Comparison of ENCODE assay signal across 16 cellular contexts in the genomic region with DNA sequence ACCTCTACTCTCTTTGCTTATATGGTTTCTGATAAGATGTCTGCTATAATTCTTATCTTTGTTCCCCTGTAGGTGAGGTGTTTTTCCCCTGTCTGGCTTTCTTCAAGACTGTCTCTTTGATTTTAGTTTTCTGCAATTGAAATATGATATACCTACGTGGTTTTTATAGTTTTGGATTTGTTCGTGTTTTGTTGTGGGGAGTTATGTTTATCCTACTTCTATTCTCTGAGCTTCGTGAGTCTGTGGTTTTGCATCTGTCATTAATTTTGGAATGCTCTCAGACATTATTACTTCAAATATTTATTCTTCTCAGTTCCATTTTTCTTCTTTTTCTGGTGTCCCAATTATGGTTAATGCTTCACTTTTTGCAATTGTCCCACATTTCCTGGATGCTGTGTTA.
DNase-seq lines count a peak whose midpoint lies in the region; ATAC-seq and TF ChIP-seq lines count a peak whose summit lies in the region.
"Had no signal": no experiment of that assay in that cellular context is flagged by ENCODE, and none has a peak within 500 bp of the region (broad histone marks: within the 10 kb centered on the region; RNA-seq: fewer than 3 reads in every experiment).

No MANE protein-coding gene starts in this region.

- H3K36me3 ChIP-seq in adipocyte (ENCODE audit: control insufficient read depth, insufficient read depth, low read length, severe bottlenecking) (no peaks in the 10 kb centered on the region), osteoblast (ENCODE audit: insufficient read depth, low read length) (no peaks in the 10 kb centered on the region)
- H3K36me3 ChIP-seq: BE2C had no signal

- H3K27me3 ChIP-seq in adipocyte (replicated peaks; ENCODE audit: control insufficient read depth, insufficient read depth, low read length), result no peaks in the 10 kb centered on the region
- H3K27me3 ChIP-seq in osteoblast (ENCODE audit: insufficient read depth, low read length), result no peaks in the 10 kb centered on the region
- H3K27me3 ChIP-seq: BE2C had no signal

- H4K20me1 ChIP-seq in osteoblast (ENCODE audit: insufficient read depth, low read length), result no peaks in the 10 kb centered on the region

- H3K4me1 ChIP-seq in adipocyte (ENCODE audit: control insufficient read depth, insufficient read depth, low read length) (no peaks in the 10 kb centered on the region), osteoblast (ENCODE audit: insufficient read depth, low read length) (no peaks in the 10 kb centered on the region)
- H3K4me1 ChIP-seq: BE2C had no signal

- H3K36me3 Mint-ChIP-seq in mesothelial cell of epicardium, result no peaks in the 10 kb centered on the region
- H3K36me3 Mint-ChIP-seq in T-helper 17 cell (ENCODE audit: low read depth), result no peaks in the 10 kb centered on the region
- H3K36me3 Mint-ChIP-seq: CD14-positive monocyte; CD8-positive, alpha-beta T cell had no signal

- H3K4me3 ChIP-seq in adipocyte (ENCODE audit: low read length) (no peak overlapping the region), fibroblast of mammary gland (ENCODE audit: control insufficient read depth, low read depth, low read length) (no peak overlapping the region), osteoblast (ENCODE audit: insufficient read depth, low read length) (no peak overlapping the region)
- H3K4me3 ChIP-seq: GM23248 had no signal

- no peaks in the 10 kb centered on the region for H3K27me3 Mint-ChIP-seq in mesothelial cell of epicardium (ENCODE audit: low read depth)
- H3K27me3 Mint-ChIP-seq in T-helper 17 cell, result no peaks in the 10 kb centered on the region

- H3K4me1 Mint-ChIP-seq in mesothelial cell of epicardium (peaks cover 2% of the 10 kb centered on the region), T-helper 17 cell (no peaks in the 10 kb centered on the region)
- H3K4me1 Mint-ChIP-seq: CD14-positive monocyte, IgD-negative memory B cell had no signal

- peaks cover 22% of the 10 kb centered on the region for H3K9me3 Mint-ChIP-seq in mesothelial cell of epicardium

- ATAC-seq in T-helper 17 cell, result no peak
- ATAC-seq: CD8-positive, alpha-beta T cell; HCT116 had no signal

- DNase-seq in EL (peak; percentile 16), adipocyte (ENCODE audit: low read depth) (peak; percentile 56), fibroblast of mammary gland (ENCODE audit: low read depth) (peak; percentile 2), osteoblast (ENCODE audit: insufficient read length, low spot score, missing footprints) (peak; percentile 13), SKM-1 treated with dmso at 0.1 percent for 144 hours (lab: John Stamatoyannopoulos, UW; ENCODE audit: unreplicated experiment) (no peak), mesothelial cell of epicardium (ENCODE audit: low spot score in 2 of 2, unreplicated experiment in 2 of 2) (no peak), T-helper 17 cell (no peak), midbrain (lab: John Stamatoyannopoulos, UW) (no peak)
- DNase-seq: BE2C; CD8-positive, alpha-beta T cell; COR-L47; DND-41; GM23248 had no signal

- no peak overlapping the region for H3K4me3 Mint-ChIP-seq in mesothelial cell of epicardium
- no peak overlapping the region for H3K4me3 Mint-ChIP-seq in T-helper 17 cell
- H3K4me3 Mint-ChIP-seq: CD14-positive monocyte; CD8-positive, alpha-beta T cell; IgD-negative memory B cell had no signal

- H3K9ac ChIP-seq in adipocyte (ENCODE audit: low read length), result no peak overlapping the region
- H3K9ac ChIP-seq: GM23248 had no signal

- H3K79me2 ChIP-seq in osteoblast (ENCODE audit: insufficient read depth, low read length), result no peaks in the 10 kb centered on the region

- H3K9me3 ChIP-seq in adipocyte (ENCODE audit: control insufficient read depth, low read length) (no peaks in the 10 kb centered on the region), osteoblast (ENCODE audit: low read depth, low read length) (no peaks in the 10 kb centered on the region), T-helper 17 cell (ENCODE audit: control insufficient read depth, low read length, poor library complexity, severe bottlenecking) (no peaks in the 10 kb centered on the region)

- H3K27ac Mint-ChIP-seq in mesothelial cell of epicardium, result no peak overlapping the region
- H3K27ac Mint-ChIP-seq in T-helper 17 cell, result no peak overlapping the region
- H3K27ac Mint-ChIP-seq: CD14-positive monocyte; CD8-positive, alpha-beta T cell; IgD-negative memory B cell had no signal

- TF ChIP-seq CTCF in fibroblast of mammary gland (conservative IDR thresholded peaks at IDR 0.05; ENCODE audit: control insufficient read depth, insufficient read depth, low read depth, low read length), result no peak
- TF ChIP-seq CTCF in osteoblast (IDR thresholded peaks at IDR 0.05; ENCODE audit: extremely low read depth, low read depth, low read length), result no peak
- no peak for TF ChIP-seq CTCF in mesothelial cell of epicardium (IDR thresholded peaks at IDR 0.05; ENCODE audit: unreplicated experiment)

- no peak overlapping the region for H3K27ac ChIP-seq in osteoblast (ENCODE audit: low read depth, low read length)
- H3K27ac ChIP-seq: GM23248 had no signal

- no peak overlapping the region for H2AFZ ChIP-seq in osteoblast (ENCODE audit: low read length)
- H2AFZ ChIP-seq: GM23248 had no signal

- H3K4me2 ChIP-seq in osteoblast (ENCODE audit: insufficient read depth, low read length), result no peak overlapping the region

Comparison
In these comparisons a context has a peak if more than half of its experiments do, and no peak if none do; other contexts are left out.
1. DNase-seq: peak in EL (single experiment), adipocyte (single experiment), fibroblast of mammary gland (single experiment) and osteoblast (single experiment); none in SKM-1 treated with dmso at 0.1 percent for 144 hours (single experiment), mesothelial cell of epicardium (0 of 2), T-helper 17 cell (0 of 3) and midbrain (single experiment).